ENCODE assay signal across 1 cellular context in the genomic region with DNA sequence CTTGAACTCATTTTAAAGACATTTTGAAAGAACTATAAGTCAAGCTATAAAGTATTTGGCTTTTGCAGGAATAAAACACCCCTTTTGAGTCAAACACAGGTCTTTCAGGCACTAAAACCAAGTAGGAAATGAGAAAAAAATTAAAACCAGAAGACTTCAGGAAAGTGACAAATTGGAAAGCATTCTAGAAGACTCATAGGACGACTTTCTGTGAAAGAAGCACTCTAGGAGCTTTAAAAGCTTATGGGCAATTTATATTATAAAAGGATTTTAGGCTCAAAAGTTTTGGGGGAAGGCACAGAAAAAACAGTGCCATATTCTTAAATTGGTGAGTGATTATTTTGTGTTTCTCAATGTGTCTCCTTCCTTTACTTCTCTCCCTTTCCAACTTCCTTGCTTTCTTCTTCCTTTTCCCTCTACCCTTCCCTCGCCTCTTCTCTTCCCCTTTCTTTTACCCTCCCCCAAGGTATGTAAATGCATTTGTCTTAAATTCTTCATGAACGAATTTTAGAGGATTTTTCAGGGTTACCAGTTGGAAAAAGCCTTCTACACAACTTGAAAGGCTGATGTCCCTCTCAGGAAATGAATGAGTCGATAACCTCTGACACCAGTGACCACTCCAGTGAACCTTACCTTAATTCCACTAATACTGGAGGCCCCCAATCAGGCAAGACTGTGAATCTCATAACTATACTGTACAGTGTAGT.
A peak's percentile ranks its signal among the peaks of the same experiment; 100 is the strongest.
TF ChIP-seq lines count a peak whose summit lies in the region.

No MANE protein-coding gene starts in this region.

TF ChIP-seq in K562, 482 proteins besides CTCF, POLR2A, EP300 and RAD21 (continues in another document):
- TF ChIP-seq, protein P1, sequence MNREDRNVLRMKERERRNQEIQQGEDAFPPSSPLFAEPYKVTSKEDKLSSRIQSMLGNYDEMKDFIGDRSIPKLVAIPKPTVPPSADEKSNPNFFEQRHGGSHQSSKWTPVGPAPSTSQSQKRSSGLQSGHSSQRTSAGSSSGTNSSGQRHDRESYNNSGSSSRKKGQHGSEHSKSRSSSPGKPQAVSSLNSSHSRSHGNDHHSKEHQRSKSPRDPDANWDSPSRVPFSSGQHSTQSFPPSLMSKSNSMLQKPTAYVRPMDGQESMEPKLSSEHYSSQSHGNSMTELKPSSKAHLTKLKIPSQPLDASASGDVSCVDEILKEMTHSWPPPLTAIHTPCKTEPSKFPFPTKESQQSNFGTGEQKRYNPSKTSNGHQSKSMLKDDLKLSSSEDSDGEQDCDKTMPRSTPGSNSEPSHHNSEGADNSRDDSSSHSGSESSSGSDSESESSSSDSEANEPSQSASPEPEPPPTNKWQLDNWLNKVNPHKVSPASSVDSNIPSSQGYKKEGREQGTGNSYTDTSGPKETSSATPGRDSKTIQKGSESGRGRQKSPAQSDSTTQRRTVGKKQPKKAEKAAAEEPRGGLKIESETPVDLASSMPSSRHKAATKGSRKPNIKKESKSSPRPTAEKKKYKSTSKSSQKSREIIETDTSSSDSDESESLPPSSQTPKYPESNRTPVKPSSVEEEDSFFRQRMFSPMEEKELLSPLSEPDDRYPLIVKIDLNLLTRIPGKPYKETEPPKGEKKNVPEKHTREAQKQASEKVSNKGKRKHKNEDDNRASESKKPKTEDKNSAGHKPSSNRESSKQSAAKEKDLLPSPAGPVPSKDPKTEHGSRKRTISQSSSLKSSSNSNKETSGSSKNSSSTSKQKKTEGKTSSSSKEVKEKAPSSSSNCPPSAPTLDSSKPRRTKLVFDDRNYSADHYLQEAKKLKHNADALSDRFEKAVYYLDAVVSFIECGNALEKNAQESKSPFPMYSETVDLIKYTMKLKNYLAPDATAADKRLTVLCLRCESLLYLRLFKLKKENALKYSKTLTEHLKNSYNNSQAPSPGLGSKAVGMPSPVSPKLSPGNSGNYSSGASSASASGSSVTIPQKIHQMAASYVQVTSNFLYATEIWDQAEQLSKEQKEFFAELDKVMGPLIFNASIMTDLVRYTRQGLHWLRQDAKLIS (CRISPR knock-in tag; IDR thresholded peaks at IDR 0.05): no peak
- TF ChIP-seq, protein P2, sequence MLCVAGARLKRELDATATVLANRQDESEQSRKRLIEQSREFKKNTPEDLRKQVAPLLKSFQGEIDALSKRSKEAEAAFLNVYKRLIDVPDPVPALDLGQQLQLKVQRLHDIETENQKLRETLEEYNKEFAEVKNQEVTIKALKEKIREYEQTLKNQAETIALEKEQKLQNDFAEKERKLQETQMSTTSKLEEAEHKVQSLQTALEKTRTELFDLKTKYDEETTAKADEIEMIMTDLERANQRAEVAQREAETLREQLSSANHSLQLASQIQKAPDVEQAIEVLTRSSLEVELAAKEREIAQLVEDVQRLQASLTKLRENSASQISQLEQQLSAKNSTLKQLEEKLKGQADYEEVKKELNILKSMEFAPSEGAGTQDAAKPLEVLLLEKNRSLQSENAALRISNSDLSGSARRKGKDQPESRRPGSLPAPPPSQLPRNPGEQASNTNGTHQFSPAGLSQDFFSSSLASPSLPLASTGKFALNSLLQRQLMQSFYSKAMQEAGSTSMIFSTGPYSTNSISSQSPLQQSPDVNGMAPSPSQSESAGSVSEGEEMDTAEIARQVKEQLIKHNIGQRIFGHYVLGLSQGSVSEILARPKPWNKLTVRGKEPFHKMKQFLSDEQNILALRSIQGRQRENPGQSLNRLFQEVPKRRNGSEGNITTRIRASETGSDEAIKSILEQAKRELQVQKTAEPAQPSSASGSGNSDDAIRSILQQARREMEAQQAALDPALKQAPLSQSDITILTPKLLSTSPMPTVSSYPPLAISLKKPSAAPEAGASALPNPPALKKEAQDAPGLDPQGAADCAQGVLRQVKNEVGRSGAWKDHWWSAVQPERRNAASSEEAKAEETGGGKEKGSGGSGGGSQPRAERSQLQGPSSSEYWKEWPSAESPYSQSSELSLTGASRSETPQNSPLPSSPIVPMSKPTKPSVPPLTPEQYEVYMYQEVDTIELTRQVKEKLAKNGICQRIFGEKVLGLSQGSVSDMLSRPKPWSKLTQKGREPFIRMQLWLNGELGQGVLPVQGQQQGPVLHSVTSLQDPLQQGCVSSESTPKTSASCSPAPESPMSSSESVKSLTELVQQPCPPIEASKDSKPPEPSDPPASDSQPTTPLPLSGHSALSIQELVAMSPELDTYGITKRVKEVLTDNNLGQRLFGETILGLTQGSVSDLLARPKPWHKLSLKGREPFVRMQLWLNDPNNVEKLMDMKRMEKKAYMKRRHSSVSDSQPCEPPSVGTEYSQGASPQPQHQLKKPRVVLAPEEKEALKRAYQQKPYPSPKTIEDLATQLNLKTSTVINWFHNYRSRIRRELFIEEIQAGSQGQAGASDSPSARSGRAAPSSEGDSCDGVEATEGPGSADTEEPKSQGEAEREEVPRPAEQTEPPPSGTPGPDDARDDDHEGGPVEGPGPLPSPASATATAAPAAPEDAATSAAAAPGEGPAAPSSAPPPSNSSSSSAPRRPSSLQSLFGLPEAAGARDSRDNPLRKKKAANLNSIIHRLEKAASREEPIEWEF (CRISPR knock-in tag; IDR thresholded peaks at IDR 0.05): 0 out of 2 replicates have a peak, but pooled peaks have one; percentile 16
- TF ChIP-seq, protein P3, sequence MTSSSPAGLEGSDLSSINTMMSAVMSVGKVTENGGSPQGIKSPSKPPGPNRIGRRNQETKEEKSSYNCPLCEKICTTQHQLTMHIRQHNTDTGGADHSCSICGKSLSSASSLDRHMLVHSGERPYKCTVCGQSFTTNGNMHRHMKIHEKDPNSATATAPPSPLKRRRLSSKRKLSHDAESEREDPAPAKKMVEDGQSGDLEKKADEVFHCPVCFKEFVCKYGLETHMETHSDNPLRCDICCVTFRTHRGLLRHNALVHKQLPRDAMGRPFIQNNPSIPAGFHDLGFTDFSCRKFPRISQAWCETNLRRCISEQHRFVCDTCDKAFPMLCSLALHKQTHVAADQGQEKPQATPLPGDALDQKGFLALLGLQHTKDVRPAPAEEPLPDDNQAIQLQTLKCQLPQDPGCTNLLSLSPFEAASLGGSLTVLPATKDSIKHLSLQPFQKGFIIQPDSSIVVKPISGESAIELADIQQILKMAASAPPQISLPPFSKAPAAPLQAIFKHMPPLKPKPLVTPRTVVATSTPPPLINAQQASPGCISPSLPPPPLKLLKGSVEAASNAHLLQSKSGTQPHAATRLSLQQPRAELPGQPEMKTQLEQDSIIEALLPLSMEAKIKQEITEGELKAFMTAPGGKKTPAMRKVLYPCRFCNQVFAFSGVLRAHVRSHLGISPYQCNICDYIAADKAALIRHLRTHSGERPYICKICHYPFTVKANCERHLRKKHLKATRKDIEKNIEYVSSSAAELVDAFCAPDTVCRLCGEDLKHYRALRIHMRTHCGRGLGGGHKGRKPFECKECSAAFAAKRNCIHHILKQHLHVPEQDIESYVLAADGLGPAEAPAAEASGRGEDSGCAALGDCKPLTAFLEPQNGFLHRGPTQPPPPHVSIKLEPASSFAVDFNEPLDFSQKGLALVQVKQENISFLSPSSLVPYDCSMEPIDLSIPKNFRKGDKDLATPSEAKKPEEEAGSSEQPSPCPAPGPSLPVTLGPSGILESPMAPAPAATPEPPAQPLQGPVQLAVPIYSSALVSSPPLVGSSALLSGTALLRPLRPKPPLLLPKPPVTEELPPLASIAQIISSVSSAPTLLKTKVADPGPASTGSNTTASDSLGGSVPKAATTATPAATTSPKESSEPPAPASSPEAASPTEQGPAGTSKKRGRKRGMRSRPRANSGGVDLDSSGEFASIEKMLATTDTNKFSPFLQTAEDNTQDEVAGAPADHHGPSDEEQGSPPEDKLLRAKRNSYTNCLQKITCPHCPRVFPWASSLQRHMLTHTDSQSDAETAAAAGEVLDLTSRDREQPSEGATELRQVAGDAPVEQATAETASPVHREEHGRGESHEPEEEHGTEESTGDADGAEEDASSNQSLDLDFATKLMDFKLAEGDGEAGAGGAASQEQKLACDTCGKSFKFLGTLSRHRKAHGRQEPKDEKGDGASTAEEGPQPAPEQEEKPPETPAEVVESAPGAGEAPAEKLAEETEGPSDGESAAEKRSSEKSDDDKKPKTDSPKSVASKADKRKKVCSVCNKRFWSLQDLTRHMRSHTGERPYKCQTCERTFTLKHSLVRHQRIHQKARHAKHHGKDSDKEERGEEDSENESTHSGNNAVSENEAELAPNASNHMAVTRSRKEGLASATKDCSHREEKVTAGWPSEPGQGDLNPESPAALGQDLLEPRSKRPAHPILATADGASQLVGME (CRISPR knock-in tag; IDR thresholded peaks at IDR 0.05): no peak
- TF ChIP-seq BCOR (IDR thresholded peaks at IDR 0.05) (0 out of 2 replicates have a peak, but pooled peaks have one; percentile 26), DDX20 (tag; IDR thresholded peaks at IDR 0.05; ENCODE audit: low read depth) (no peak), POLR2B (IDR thresholded peaks at IDR 0.05; ENCODE audit: low read depth, partially characterized antibody) (peak; percentile 78), SMARCE1 (IDR thresholded peaks at IDR 0.05) (0 out of 2 replicates have a peak, but pooled peaks have one; percentile 68), MEF2A (IDR thresholded peaks at IDR 0.05; ENCODE audit: control insufficient read depth, low read depth, low read length) (no peak), EP400 (IDR thresholded peaks at IDR 0.05) (peak; percentile 54), THRAP3 (IDR thresholded peaks at IDR 0.05; ENCODE audit: borderline replicate concordance) (peak; percentile 95), MAFF (IDR thresholded peaks at IDR 0.05; ENCODE audit: low read length) (no peak), ZNF75A (CRISPR knock-in tag; IDR thresholded peaks at IDR 0.05) (no peak), RNF2 (IDR thresholded peaks at IDR 0.05) (peak; percentile 59; the same call in 1 of the 2 replicates), ZNF24 (IDR thresholded peaks at IDR 0.05) (peak; percentile 81), KAT2B (IDR thresholded peaks at IDR 0.05; ENCODE audit: low read depth, low read length) (no peak), GATA2 (CRISPR knock-in tag; IDR thresholded peaks at IDR 0.05) (no peak), TBL1XR1 (IDR thresholded peaks at IDR 0.05; ENCODE audit: low read length in 2 of 2) (peak in 1 of 2 experiments; percentile 46; a peak in 1 of 4 replicates), FOS (IDR thresholded peaks at IDR 0.05; ENCODE audit: extremely low read depth, insufficient read length) (no peak), PTBP1 (IDR thresholded peaks at IDR 0.05; ENCODE audit: low read depth, low read length) (no peak), HDGF (IDR thresholded peaks at IDR 0.05) (0 out of 2 replicates have a peak, but pooled peaks have one; percentile 56), DNMT1 (IDR thresholded peaks at IDR 0.05) (0 out of 2 replicates have a peak, but pooled peaks have one; percentile 74), TAF9B (IDR thresholded peaks at IDR 0.05; ENCODE audit: partially characterized antibody) (peak; percentile 63), RBM34 (IDR thresholded peaks at IDR 0.05; ENCODE audit: borderline replicate concordance, insufficient read depth, low read length) (no peak), NR4A1 (CRISPR knock-in tag; IDR thresholded peaks at IDR 0.05) (no peak), NR4A1 (tag; IDR thresholded peaks at IDR 0.05) (0 out of 2 replicates have a peak, but pooled peaks have one; percentile 21), POLR2G (IDR thresholded peaks at IDR 0.05; ENCODE audit: low read depth, low read length) (peak; percentile 35; the same call in 1 of the 2 replicates), TBP (optimal IDR thresholded peaks at IDR 0.05; ENCODE audit: low read depth, low read length) (peak; percentile 41)
- TF ChIP-seq, protein P4, sequence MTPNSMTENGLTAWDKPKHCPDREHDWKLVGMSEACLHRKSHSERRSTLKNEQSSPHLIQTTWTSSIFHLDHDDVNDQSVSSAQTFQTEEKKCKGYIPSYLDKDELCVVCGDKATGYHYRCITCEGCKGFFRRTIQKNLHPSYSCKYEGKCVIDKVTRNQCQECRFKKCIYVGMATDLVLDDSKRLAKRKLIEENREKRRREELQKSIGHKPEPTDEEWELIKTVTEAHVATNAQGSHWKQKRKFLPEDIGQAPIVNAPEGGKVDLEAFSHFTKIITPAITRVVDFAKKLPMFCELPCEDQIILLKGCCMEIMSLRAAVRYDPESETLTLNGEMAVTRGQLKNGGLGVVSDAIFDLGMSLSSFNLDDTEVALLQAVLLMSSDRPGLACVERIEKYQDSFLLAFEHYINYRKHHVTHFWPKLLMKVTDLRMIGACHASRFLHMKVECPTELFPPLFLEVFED (CRISPR knock-in tag; conservative IDR thresholded peaks at IDR 0.05): 0 out of 2 replicates have a peak, but pooled peaks have one; percentile 58
- TF ChIP-seq, protein P5, sequence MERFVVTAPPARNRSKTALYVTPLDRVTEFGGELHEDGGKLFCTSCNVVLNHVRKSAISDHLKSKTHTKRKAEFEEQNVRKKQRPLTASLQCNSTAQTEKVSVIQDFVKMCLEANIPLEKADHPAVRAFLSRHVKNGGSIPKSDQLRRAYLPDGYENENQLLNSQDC (CRISPR knock-in tag; IDR thresholded peaks at IDR 0.05): no peak
- TF ChIP-seq, protein P6, sequence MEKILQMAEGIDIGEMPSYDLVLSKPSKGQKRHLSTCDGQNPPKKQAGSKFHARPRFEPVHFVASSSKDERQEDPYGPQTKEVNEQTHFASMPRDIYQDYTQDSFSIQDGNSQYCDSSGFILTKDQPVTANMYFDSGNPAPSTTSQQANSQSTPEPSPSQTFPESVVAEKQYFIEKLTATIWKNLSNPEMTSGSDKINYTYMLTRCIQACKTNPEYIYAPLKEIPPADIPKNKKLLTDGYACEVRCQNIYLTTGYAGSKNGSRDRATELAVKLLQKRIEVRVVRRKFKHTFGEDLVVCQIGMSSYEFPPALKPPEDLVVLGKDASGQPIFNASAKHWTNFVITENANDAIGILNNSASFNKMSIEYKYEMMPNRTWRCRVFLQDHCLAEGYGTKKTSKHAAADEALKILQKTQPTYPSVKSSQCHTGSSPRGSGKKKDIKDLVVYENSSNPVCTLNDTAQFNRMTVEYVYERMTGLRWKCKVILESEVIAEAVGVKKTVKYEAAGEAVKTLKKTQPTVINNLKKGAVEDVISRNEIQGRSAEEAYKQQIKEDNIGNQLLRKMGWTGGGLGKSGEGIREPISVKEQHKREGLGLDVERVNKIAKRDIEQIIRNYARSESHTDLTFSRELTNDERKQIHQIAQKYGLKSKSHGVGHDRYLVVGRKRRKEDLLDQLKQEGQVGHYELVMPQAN (IDR thresholded peaks at IDR 0.05; ENCODE audit: borderline replicate concordance): peak; percentile 73
- TF ChIP-seq, protein P7, sequence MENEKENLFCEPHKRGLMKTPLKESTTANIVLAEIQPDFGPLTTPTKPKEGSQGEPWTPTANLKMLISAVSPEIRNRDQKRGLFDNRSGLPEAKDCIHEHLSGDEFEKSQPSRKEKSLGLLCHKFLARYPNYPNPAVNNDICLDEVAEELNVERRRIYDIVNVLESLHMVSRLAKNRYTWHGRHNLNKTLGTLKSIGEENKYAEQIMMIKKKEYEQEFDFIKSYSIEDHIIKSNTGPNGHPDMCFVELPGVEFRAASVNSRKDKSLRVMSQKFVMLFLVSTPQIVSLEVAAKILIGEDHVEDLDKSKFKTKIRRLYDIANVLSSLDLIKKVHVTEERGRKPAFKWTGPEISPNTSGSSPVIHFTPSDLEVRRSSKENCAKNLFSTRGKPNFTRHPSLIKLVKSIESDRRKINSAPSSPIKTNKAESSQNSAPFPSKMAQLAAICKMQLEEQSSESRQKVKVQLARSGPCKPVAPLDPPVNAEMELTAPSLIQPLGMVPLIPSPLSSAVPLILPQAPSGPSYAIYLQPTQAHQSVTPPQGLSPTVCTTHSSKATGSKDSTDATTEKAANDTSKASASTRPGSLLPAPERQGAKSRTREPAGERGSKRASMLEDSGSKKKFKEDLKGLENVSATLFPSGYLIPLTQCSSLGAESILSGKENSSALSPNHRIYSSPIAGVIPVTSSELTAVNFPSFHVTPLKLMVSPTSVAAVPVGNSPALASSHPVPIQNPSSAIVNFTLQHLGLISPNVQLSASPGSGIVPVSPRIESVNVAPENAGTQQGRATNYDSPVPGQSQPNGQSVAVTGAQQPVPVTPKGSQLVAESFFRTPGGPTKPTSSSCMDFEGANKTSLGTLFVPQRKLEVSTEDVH (IDR thresholded peaks at IDR 0.05; ENCODE audit: low read depth, partially characterized antibody): peak; percentile 59
